ENCODE assay signal across 27 cellular contexts in genomic region chr13:36339600-36340155, GRCh38. TPM values are rescaled to one million over a fixed set of nuclear protein-coding genes. Genes with fewer than 3 reads are reported as not detected.
"Had no signal": no experiment of that assay in that cellular context is flagged by ENCODE, and none has a peak within 500 bp of the region (broad histone marks: within the 10 kb centered on the region; RNA-seq: fewer than 3 reads in every experiment).

No MANE protein-coding gene starts in this region.

- H3K27me3 Mint-ChIP-seq: activated CD4-positive, alpha-beta memory T cell treated with anti-CD3 and anti-CD28 coated beads for 36 hours; activated CD4-positive, alpha-beta T cell treated with anti-CD3 and anti-CD28 coated beads, Interleukin-2, amount 10 ng/mL, durations not matched to agents 7 days and 5 days; activated naive CD8-positive, alpha-beta T cell treated with anti-CD3 and anti-CD28 coated beads for 36 hours; activated T-helper 17 cell treated with anti-CD3 and anti-CD28 coated beads, Interleukin-2, amount 50 U/mL, for 72 hours; T-helper 17 cell had no signal

- H3K9me3 Mint-ChIP-seq: activated CD4-positive, alpha-beta memory T cell treated with anti-CD3 and anti-CD28 coated beads for 36 hours; activated CD4-positive, alpha-beta T cell treated with anti-CD3 and anti-CD28 coated beads, Interleukin-2, amount 10 ng/mL, durations not matched to agents 7 days and 5 days; activated naive CD4-positive, alpha-beta T cell treated with anti-CD3 and anti-CD28 coated beads, Interleukin-2, amount 10 ng/mL, durations not matched to agents 7 days and 5 days; activated naive CD8-positive, alpha-beta T cell treated with anti-CD3 and anti-CD28 coated beads for 36 hours; activated T-cell treated with anti-CD3 and anti-CD28 coated beads, Interleukin-2, amount 50 U/mL, for 4 hours; activated T-helper 17 cell treated with anti-CD3 and anti-CD28 coated beads, Interleukin-2, amount 50 U/mL, for 72 hours had no signal

- H3K27me3 ChIP-seq: brain microvascular endothelial cell had no signal

- H3K27ac ChIP-seq: brain microvascular endothelial cell had no signal

- ATAC-seq: activated T-cell treated with anti-CD3 and anti-CD28 coated beads, Interleukin-2, amount 50 U/mL, for 4 hours; activated T-helper 17 cell treated with anti-CD3 and anti-CD28 coated beads, Interleukin-2, amount 50 U/mL, for 72 hours; K562; T-helper 17 cell had no signal

- FAIRE-seq: K562, TTC549 had no signal

- H3K27ac Mint-ChIP-seq: activated CD4-positive, alpha-beta memory T cell treated with anti-CD3 and anti-CD28 coated beads for 36 hours; activated CD4-positive, alpha-beta T cell treated with anti-CD3 and anti-CD28 coated beads, Interleukin-2, amount 10 ng/mL, durations not matched to agents 7 days and 5 days; activated naive CD4-positive, alpha-beta T cell treated with anti-CD3 and anti-CD28 coated beads, Interleukin-2, amount 10 ng/mL, durations not matched to agents 7 days and 5 days; activated naive CD8-positive, alpha-beta T cell treated with anti-CD3 and anti-CD28 coated beads for 36 hours; activated T-helper 17 cell treated with anti-CD3 and anti-CD28 coated beads, Interleukin-2, amount 50 U/mL, for 72 hours; T-helper 17 cell had no signal

- H3K4me3 Mint-ChIP-seq: activated CD4-positive, alpha-beta memory T cell treated with anti-CD3 and anti-CD28 coated beads for 36 hours; activated CD4-positive, alpha-beta T cell treated with anti-CD3 and anti-CD28 coated beads, Interleukin-2, amount 10 ng/mL, durations not matched to agents 7 days and 5 days; activated naive CD4-positive, alpha-beta T cell treated with anti-CD3 and anti-CD28 coated beads, Interleukin-2, amount 10 ng/mL, durations not matched to agents 7 days and 5 days; activated naive CD8-positive, alpha-beta T cell treated with anti-CD3 and anti-CD28 coated beads for 36 hours; activated T-cell treated with anti-CD3 and anti-CD28 coated beads, Interleukin-2, amount 50 U/mL, for 4 hours; activated T-helper 17 cell treated with anti-CD3 and anti-CD28 coated beads, Interleukin-2, amount 50 U/mL, for 72 hours; T-helper 17 cell had no signal

- H3K4me3 ChIP-seq: K562 had no signal

- DNase-seq: activated CD4-positive, alpha-beta memory T cell treated with anti-CD3 and anti-CD28 coated beads for 36 hours; activated CD4-positive, alpha-beta T cell treated with anti-CD3 and anti-CD28 coated beads, Interleukin-2, amount 10 ng/mL, durations not matched to agents 7 days and 5 days; activated CD4-positive, CD25-positive, alpha-beta regulatory T cell; activated CD8-positive, alpha-beta memory T cell treated with anti-CD3 and anti-CD28 coated beads for 24 hours; activated gamma-delta T cell treated with Interleukin-2 at 50 U/mL for 16 hours; activated naive CD4-positive, alpha-beta T cell treated with anti-CD3 and anti-CD28 coated beads, Interleukin-2, amount 10 ng/mL, durations not matched to agents 7 days and 5 days; activated naive CD8-positive, alpha-beta T cell treated with anti-CD3 and anti-CD28 coated beads for 36 hours; activated T-cell treated with anti-CD3 and anti-CD28 coated beads, Interleukin-2, amount 50 U/mL, for 4 hours; brain microvascular endothelial cell; Kasumi-1; NCI-H1092; NCI-H1417 treated with DMSO at 0.1 percent for 48 hours; NCI-H1694; NCI-H2029; NCI-H2107; NCI-H2171 treated with DMSO at 0.1 percent for 48 hours; NCI-H345; NCI-H510A; NCI-H526 treated with DMSO at 0.1 percent for 48 hours; NCI-H82; SIG-M5; T-helper 17 cell; T-helper 9 cell had no signal

RNA-seq across cellular contexts. Expression of gene SPART, which starts 6.5 kb away (rescaled TPM):
- total RNA-seq: OCI-LY7 had no signal

RNA-seq across cellular contexts. Expression of gene CCDC169, which starts 42.1 kb away (rescaled TPM):
- total RNA-seq: OCI-LY7, T-helper 17 cell had no signal
